In genomic region chr16:546909-547770, GRCh38 we compare ENCODE assay signal across 6 cellular contexts. TPM values are rescaled to one million over a fixed set of nuclear protein-coding genes. Genes with fewer than 3 reads are reported as not detected.
A peak's percentile ranks its signal among the peaks of the same experiment; 100 is the strongest.
DNase-seq lines count a peak whose midpoint lies in the region; TF ChIP-seq lines count a peak whose summit lies in the region.

No MANE protein-coding gene starts in this region.

- no peaks in the 10 kb centered on the region for H3K9me2 ChIP-seq in hepatocyte (replicated peaks; ENCODE audit: insufficient read depth)

- H3K4me3 ChIP-seq in hepatocyte = no peak overlapping the region
- peak overlapping the region in 1 of 4 donors; percentile 10 for H3K4me3 ChIP-seq in transverse colon

- no peak overlapping the region for H2AFZ ChIP-seq in hepatocyte

- 81% methylated on average over 48 of the region's 60 CpGs for WGBS in hepatocyte (ENCODE audit: low lambda C conversion rate, missing lambda C conversion rate)
- WGBS in transverse colon (ENCODE audit: low coverage in 1 of 2), 2 donors = 71% methylated on average over 47 of the region's 60 CpGs; no CpG with 5 or more reads in 1 of the 2 donors

- TF ChIP-seq CTCF in GM20000 (IDR thresholded peaks at IDR 0.05; ENCODE audit: extremely low read depth, missing control alignments) = peak; percentile 81
- TF ChIP-seq CTCF in hepatocyte (IDR thresholded peaks at IDR 0.05; ENCODE audit: poor library complexity) = peak; percentile 45
- peak; percentile 50 to 84 (median 67) for TF ChIP-seq CTCF in transverse colon (IDR thresholded peaks at IDR 0.05)

- H3K9me3 ChIP-seq in hepatocyte (ENCODE audit: low read depth) (no peaks in the 10 kb centered on the region), transverse colon (no peaks in the 10 kb centered on the region)

- TF ChIP-seq POLR2A in transverse colon (IDR thresholded peaks at IDR 0.05) = no peak

- DNase-seq in GM20000 (ENCODE audit: low spot score) = peak; percentile 87
- DNase-seq in activated CD4-positive, alpha-beta T cell treated with anti-CD3 and anti-CD28 coated beads, Interleukin-2, amount 50 U/mL, for 48 hours = peak; percentile 46 to 61
- peak; percentile 72 for DNase-seq in hepatocyte (ENCODE audit: low spot score)
- peak; percentile 86 for DNase-seq in transverse colon
- DNase-seq in NCI-H146 treated with DMSO at 0.1 percent for 48 hours (lab: John Stamatoyannopoulos, UW; ENCODE audit: unreplicated experiment) = no peak
- no peak for DNase-seq in NCI-H2171 (lab: John Stamatoyannopoulos, UW)

- H3K4me1 ChIP-seq in hepatocyte (ENCODE audit: insufficient read depth) = peaks cover 7% of the 10 kb centered on the region
- H3K4me1 ChIP-seq in transverse colon = peaks cover 0 to 6% (median 0%) of the 10 kb centered on the region in 4 donors

- no peak overlapping the region for H3K27ac ChIP-seq in hepatocyte
- H3K27ac ChIP-seq in transverse colon = no peak overlapping the region

- no peaks in the 10 kb centered on the region for H3K36me3 ChIP-seq in hepatocyte (replicated peaks; ENCODE audit: insufficient read depth, low read depth)
- peaks cover 0 to 21% (median 4%) of the 10 kb centered on the region in 4 donors for H3K36me3 ChIP-seq in transverse colon

- H3K79me2 ChIP-seq in hepatocyte = peaks cover 28% of the 10 kb centered on the region

- in situ Hi-C loops in transverse colon (cut with MboI; ENCODE audit: low pct_ligation_motif_present in 1 of 4, low pct_unique_long_range_greater_than_20kb in 1 of 4, low sequenced_read_pairs in 3 of 4) = no loop called here

- H3K4me2 ChIP-seq in hepatocyte = no peak overlapping the region

- no peaks in the 10 kb centered on the region for H3K27me3 ChIP-seq in hepatocyte
- H3K27me3 ChIP-seq in transverse colon = no peaks in the 10 kb centered on the region

- peaks cover 8% of the 10 kb centered on the region for H4K20me1 ChIP-seq in hepatocyte (ENCODE audit: insufficient read depth, poor library complexity, severe bottlenecking)

- intact Hi-C loops in transverse colon (cut with DNase I; ENCODE audit: low total_unique reads) = no loop called here

- TF ChIP-seq EP300 in transverse colon (IDR thresholded peaks at IDR 0.05; ENCODE audit: low read depth) = no peak

RNA-seq across cellular contexts. Expression of gene PRR35, which starts 13.1 kb away (rescaled TPM):
- total RNA-seq in hepatocyte = not detected in 2 replicates
- polyA plus RNA-seq in hepatocyte = not detected in 2 replicates
- total RNA-seq in transverse colon = not detected

RNA-seq across cellular contexts. Expression of gene CAPN15, which starts 19.6 kb away (rescaled TPM):
- 41.7 and 51.0 TPM in 2 replicates for total RNA-seq in hepatocyte
- polyA plus RNA-seq in hepatocyte = 42.7 and 47.9 TPM in 2 replicates
- 100 to 1,000 TPM; 108 to 388 (median 175) TPM for total RNA-seq in transverse colon

RNA-seq across cellular contexts. Expression of gene NHLRC4, which starts 19.7 kb away (rescaled TPM):
- total RNA-seq in hepatocyte (1.0 and 1.2 TPM in 2 replicates), transverse colon (under 1 TPM in 3 of 4 donors, not detected in 1; 0.55 to 0.75 (median 0.64) TPM)
- polyA plus RNA-seq in hepatocyte = 0.25 and 1.7 TPM in 2 replicates

RNA-seq across cellular contexts. Expression of gene PIGQ, which starts 22.6 kb away (rescaled TPM):
- 26.7 and 30.0 TPM in 2 replicates for total RNA-seq in hepatocyte
- 58.6 and 64.6 TPM in 2 replicates for polyA plus RNA-seq in hepatocyte
- 100 to 1,000 TPM in 1 of 4 donors, 10 to 100 TPM in 3; 37.4 to 115 (median 56.0) TPM for total RNA-seq in transverse colon

RNA-seq across cellular contexts. Expression of gene RAB40C, which starts 42.7 kb away (rescaled TPM):
- total RNA-seq in hepatocyte (28.4 and 30.2 TPM in 2 replicates), transverse colon (100 to 1,000 TPM in 2 of 4 donors, 10 to 100 TPM in 2; 54.8 to 111 (median 83.5) TPM)
- 30.8 and 32.7 TPM in 2 replicates for polyA plus RNA-seq in hepatocyte

Comparison
In these comparisons a context has a peak if more than half of its experiments do, and no peak if none do; other contexts are left out.
1. DNase-seq: peak in GM20000 (single experiment), activated CD4-positive, alpha-beta T cell treated with anti-CD3 and anti-CD28 coated beads, Interleukin-2, amount 50 U/mL, for 48 hours (2 of 2), hepatocyte (single experiment) and transverse colon (single experiment); none in NCI-H146 treated with DMSO at 0.1 percent for 48 hours (single experiment) and NCI-H2171 (single experiment).
2. Peak in every context shown above with its lines, with median percentiles within 50 percentile points of each other: CTCF ChIP-seq.